Comparison of ENCODE assay signal across 8 cellular contexts in genomic region chr1:27773732-27774445, GRCh38. TPM values are rescaled to one million over a fixed set of nuclear protein-coding genes. Genes with fewer than 3 reads are reported as not detected.
A peak's percentile ranks its signal among the peaks of the same experiment; 100 is the strongest.
DNase-seq lines count a peak whose midpoint lies in the region; ATAC-seq and TF ChIP-seq lines count a peak whose summit lies in the region.

No MANE protein-coding gene starts in this region.

- CTCF ChIA-PET in activated CD4-positive, alpha-beta memory T cell treated with anti-CD3 and anti-CD28 coated beads for 36 hours (lab: Charles Lee), result interaction anchor here (0.7 to 5.7 kb wide), 7 partner anchors 11 to 475 kb away, joined by 3 to 40 read pairs (median 3); partner anchors contain the start of genes FAM76A and IFI6

- ATAC-seq in foreskin keratinocyte, result no peak
- no peak for ATAC-seq in HG02571 (IDR thresholded peaks at IDR 0.05; ENCODE audit: unreplicated experiment)

- peaks cover 36% of the 10 kb centered on the region for H3K4me1 Mint-ChIP-seq in activated CD4-positive, alpha-beta memory T cell treated with anti-CD3 and anti-CD28 coated beads for 36 hours (ENCODE audit: low read depth)

- peak overlapping the region; percentile 42 for H3K27ac ChIP-seq in foreskin keratinocyte
- H3K27ac ChIP-seq in ovary, result peak overlapping the region; percentile 52 to 74

- no peak for TF ChIP-seq POLR2A in ovary (IDR thresholded peaks at IDR 0.05)

- POLR2A ChIA-PET in activated CD4-positive, alpha-beta memory T cell treated with anti-CD3 and anti-CD28 coated beads for 36 hours (lab: Charles Lee), result interaction anchor here (0.9 to 2.9 kb wide), 7 partner anchors 28 to 732 kb away, joined by 3 to 34 read pairs (median 5); partner anchors contain the start of genes FAM76A, IFI6, PPP1R8 and RCC1

- no peaks in the 10 kb centered on the region for H3K9me3 Mint-ChIP-seq in activated CD4-positive, alpha-beta memory T cell treated with anti-CD3 and anti-CD28 coated beads for 36 hours

- no peak for TF ChIP-seq EP300 in ovary (IDR thresholded peaks at IDR 0.05)

- no peaks in the 10 kb centered on the region for H3K36me3 ChIP-seq in ovary

- TF ChIP-seq CTCF in foreskin keratinocyte (conservative IDR thresholded peaks at IDR 0.05) (no peak), ovary (IDR thresholded peaks at IDR 0.05) (no peak)

- DNase-seq in DMS 273 (lab: John Stamatoyannopoulos, UW; ENCODE audit: unreplicated experiment) (peak; percentile 53), DMS 273 treated with DMSO at 0.1 percent for 48 hours (lab: John Stamatoyannopoulos, UW) (no peak), HS-27A (ENCODE audit: low read depth) (peak; percentile 14), foreskin keratinocyte (peak; percentile 19 to 29), ovary (no peak), SK-N-DZ (ENCODE audit: low spot score) (no peak)
- DNase-seq in activated CD4-positive, alpha-beta memory T cell treated with anti-CD3 and anti-CD28 coated beads for 36 hours, result peak; percentile 62

- intact Hi-C loops in activated CD4-positive, alpha-beta memory T cell treated with anti-CD3 and anti-CD28 coated beads for 36 hours (cut with micrococcal nuclease), result loop anchor here (1.0 to 5.0 kb wide), 4 partner anchors 49 to 139 kb away; partner anchors contain the start of genes FAM76A, IFI6 and PPP1R8
- intact Hi-C loops in ovary (cut with DNase I), result loop anchor here in 1 of 4 donors (1.0 kb wide), 1 partner anchor 49 kb away; the partner anchor contains the start of gene FAM76A

- WGBS in ovary, 3 donors, result 8 to 9% (median 9%) methylated on average over 7 of the region's 7 CpGs

- H3K9me3 ChIP-seq in ovary, result no peaks in the 10 kb centered on the region

- H3K27ac Mint-ChIP-seq in activated CD4-positive, alpha-beta memory T cell treated with anti-CD3 and anti-CD28 coated beads for 36 hours, result peak overlapping the region; percentile 95

- H3K4me1 ChIP-seq in foreskin keratinocyte (peaks cover 16% of the 10 kb centered on the region), ovary (ENCODE audit: insufficient read depth) (peaks cover 3% of the 10 kb centered on the region)

- H3K4me3 ChIP-seq in ovary, result peak overlapping the region; percentile 97

- H3K27me3 Mint-ChIP-seq in activated CD4-positive, alpha-beta memory T cell treated with anti-CD3 and anti-CD28 coated beads for 36 hours, result no peaks in the 10 kb centered on the region

- H3K36me3 Mint-ChIP-seq in activated CD4-positive, alpha-beta memory T cell treated with anti-CD3 and anti-CD28 coated beads for 36 hours, result peaks cover 8% of the 10 kb centered on the region

- no peaks in the 10 kb centered on the region for H3K27me3 ChIP-seq in foreskin keratinocyte
- H3K27me3 ChIP-seq in ovary, result no peaks in the 10 kb centered on the region

- peak overlapping the region; percentile 95 for H3K4me3 Mint-ChIP-seq in activated CD4-positive, alpha-beta memory T cell treated with anti-CD3 and anti-CD28 coated beads for 36 hours

RNA-seq across cellular contexts. Expression of gene STX12, which starts 0.9 kb away (rescaled TPM):
- 10 to 100 TPM; 31.8 to 32.0 TPM for total RNA-seq in activated CD4-positive, alpha-beta memory T cell treated with anti-CD3 and anti-CD28 coated beads for 36 hours
- total RNA-seq in foreskin keratinocyte (21.0 and 22.5 TPM in 2 replicates), ovary (10 to 100 TPM; 34.3 to 45.7 (median 41.2) TPM)
- polyA plus RNA-seq in foreskin keratinocyte (10.2 and 11.6 TPM in 2 replicates), ovary (10 to 100 TPM; 23.9 to 74.8 TPM)
- 32.9 and 37.6 TPM in 2 replicates for polyA plus RNA-seq in SK-N-DZ (2014; cell fraction: cytosol; rRNA removed)
- polyA plus RNA-seq in SK-N-DZ (2014; cell fraction: nucleus; rRNA removed), result 22.9 and 28.5 TPM in 2 replicates

RNA-seq across cellular contexts. Expression of gene FAM76A, which starts 48.1 kb away (rescaled TPM):
- 10 to 100 TPM in 1 of 2 experiments, 1 to 10 TPM in 1; 8.1 to 11.8 TPM for total RNA-seq in activated CD4-positive, alpha-beta memory T cell treated with anti-CD3 and anti-CD28 coated beads for 36 hours
- 12.2 and 12.9 TPM in 2 replicates for total RNA-seq in foreskin keratinocyte
- polyA plus RNA-seq in foreskin keratinocyte, result 4.4 and 5.6 TPM in 2 replicates
- 10 to 100 TPM in 5 of 7 donors, 1 to 10 TPM in 2; 9.2 to 20.3 (median 15.7) TPM for total RNA-seq in ovary
- 1 to 10 TPM; 6.0 to 7.5 TPM for polyA plus RNA-seq in ovary
- polyA plus RNA-seq in SK-N-DZ (2014; cell fraction: cytosol; rRNA removed), result 9.1 and 10.8 TPM in 2 replicates
- polyA plus RNA-seq in SK-N-DZ (2014; cell fraction: nucleus; rRNA removed), result 7.5 and 9.3 TPM in 2 replicates

RNA-seq across cellular contexts. Expression of gene PPP1R8, which starts 56.7 kb away (rescaled TPM):
- total RNA-seq in activated CD4-positive, alpha-beta memory T cell treated with anti-CD3 and anti-CD28 coated beads for 36 hours, result 10 to 100 TPM; 42.9 to 43.8 TPM
- total RNA-seq in foreskin keratinocyte (39.8 and 49.2 TPM in 2 replicates), ovary (10 to 100 TPM; 24.9 to 49.0 (median 37.9) TPM)
- polyA plus RNA-seq in foreskin keratinocyte (26.0 and 32.5 TPM in 2 replicates), ovary (10 to 100 TPM; 33.8 to 37.4 TPM)
- polyA plus RNA-seq in SK-N-DZ (2014; cell fraction: cytosol; rRNA removed), result 70.2 and 74.1 TPM in 2 replicates
- polyA plus RNA-seq in SK-N-DZ (2014; cell fraction: nucleus; rRNA removed), result 40.1 and 48.2 TPM in 2 replicates

Comparison
In these comparisons a context has a peak if more than half of its experiments do, and no peak if none do; other contexts are left out.
1. DNase-seq: peak in DMS 273 (single experiment), HS-27A (single experiment), activated CD4-positive, alpha-beta memory T cell treated with anti-CD3 and anti-CD28 coated beads for 36 hours (single experiment) and foreskin keratinocyte (2 of 2); none in DMS 273 treated with DMSO at 0.1 percent for 48 hours (single experiment), ovary (0 of 5) and SK-N-DZ (single experiment).